Comparison of ENCODE assay signal across 13 cellular contexts in genomic region chr9:114590328-114590727, GRCh38. TPM values are rescaled to one million over a fixed set of nuclear protein-coding genes. Genes with fewer than 3 reads are reported as not detected.
DNase-seq lines count a peak whose midpoint lies in the region; ATAC-seq and TF ChIP-seq lines count a peak whose summit lies in the region.
"Had no signal": no experiment of that assay in that cellular context is flagged by ENCODE, and none has a peak within 500 bp of the region (broad histone marks: within the 10 kb centered on the region; RNA-seq: fewer than 3 reads in every experiment).

No MANE protein-coding gene starts in this region.

- peaks cover 49% of the 10 kb centered on the region for H3K4me1 Mint-ChIP-seq in activated CD8-positive, alpha-beta T cell treated with anti-CD3 and anti-CD28 coated beads for 36 hours (ENCODE audit: low read depth)
- peaks cover 42 to 74% (median 67%) of the 10 kb centered on the region in 4 donors for H3K4me1 Mint-ChIP-seq in naive thymus-derived CD8-positive, alpha-beta T cell

- H3K4me3 Mint-ChIP-seq in activated CD8-positive, alpha-beta T cell treated with anti-CD3 and anti-CD28 coated beads for 36 hours, result peak overlapping the region; percentile 94
- H3K4me3 Mint-ChIP-seq in naive thymus-derived CD8-positive, alpha-beta T cell, result peak overlapping the region; percentile 19 to 100 (median 80)

- no peak for TF ChIP-seq CTCF in DOHH2 (IDR thresholded peaks at IDR 0.05; ENCODE audit: low read depth, low read length, poor library complexity, severe bottlenecking)
- TF ChIP-seq CTCF in activated CD8-positive, alpha-beta T cell treated with anti-CD3 and anti-CD28 coated beads for 36 hours (IDR thresholded peaks at IDR 0.05), result no peak

- peaks cover 28% of the 10 kb centered on the region for H3K36me3 ChIP-seq in BLaER1
- H3K36me3 ChIP-seq in DOHH2 (ENCODE audit: control insufficient read depth, low read length), result peaks cover 54% of the 10 kb centered on the region
- H3K36me3 ChIP-seq: ovary had no signal

- H3F3A ChIP-seq in DOHH2 (ENCODE audit: control insufficient read depth, insufficient read depth), result peaks cover 19% of the 10 kb centered on the region

- H3K4me2 ChIP-seq in BLaER1 (peak overlapping the region; percentile 95), DOHH2 (ENCODE audit: low read length) (peak overlapping the region; percentile 94; the same call in 1 of the 2 replicates)

- 0 out of 2 replicates have a peak overlapping the region, but pooled peaks have one; percentile 63 for H3K27ac ChIP-seq in BLaER1
- peak overlapping the region; percentile 90 for H3K27ac ChIP-seq in DOHH2 (ENCODE audit: low read depth, low read length)
- H3K27ac ChIP-seq: ovary had no signal

- no peaks in the 10 kb centered on the region for H3K27me3 ChIP-seq in BLaER1
- H3K27me3 ChIP-seq in DOHH2 (ENCODE audit: control insufficient read depth, low read length), result no peaks in the 10 kb centered on the region
- H3K27me3 ChIP-seq: ovary had no signal

- peaks cover 56% of the 10 kb centered on the region for H3K4me1 ChIP-seq in BLaER1
- peaks cover 50% of the 10 kb centered on the region for H3K4me1 ChIP-seq in DOHH2 (ENCODE audit: control insufficient read depth, low read length)

- intact Hi-C loops in activated CD8-positive, alpha-beta T cell treated with anti-CD3 and anti-CD28 coated beads for 36 hours (cut with micrococcal nuclease), result loop anchor here (10.0 kb wide), 1 partner anchor 64 kb away; the partner anchor contains the start of gene TEX53

- H3K36me3 Mint-ChIP-seq in activated CD8-positive, alpha-beta T cell treated with anti-CD3 and anti-CD28 coated beads for 36 hours (ENCODE audit: low read depth), result peaks cover 53% of the 10 kb centered on the region
- peaks cover 10 to 46% (median 16%) of the 10 kb centered on the region in 3 donors for H3K36me3 Mint-ChIP-seq in naive thymus-derived CD8-positive, alpha-beta T cell

- H3K27me3 Mint-ChIP-seq in activated CD8-positive, alpha-beta T cell treated with anti-CD3 and anti-CD28 coated beads for 36 hours, result no peaks in the 10 kb centered on the region
- H3K27me3 Mint-ChIP-seq in naive thymus-derived CD8-positive, alpha-beta T cell, result no peaks in the 10 kb centered on the region

- H3K4me3 ChIP-seq in BLaER1 (peak overlapping the region; percentile 53; the same call in 1 of the 2 replicates), DOHH2 (ENCODE audit: low read length) (peak overlapping the region; percentile 89)
- H3K4me3 ChIP-seq: ovary had no signal

- H3K9me3 ChIP-seq in BLaER1, result no peaks in the 10 kb centered on the region
- H3K9me3 ChIP-seq in DOHH2 (ENCODE audit: control insufficient read depth, insufficient read depth, low read length), result no peaks in the 10 kb centered on the region
- H3K9me3 ChIP-seq: ovary had no signal

- peaks cover 79% of the 10 kb centered on the region for H3K79me2 ChIP-seq in DOHH2 (ENCODE audit: control insufficient read depth, low read length)

- POLR2A ChIA-PET in activated CD8-positive, alpha-beta T cell treated with anti-CD3 and anti-CD28 coated beads for 36 hours (lab: Charles Lee), result interaction anchor here (0.6 kb wide), 1 partner anchor 202 kb away, joined by 3 read pairs; no protein-coding TSS in a partner anchor
- POLR2A ChIA-PET in naive thymus-derived CD8-positive, alpha-beta T cell (lab: Charles Lee), result interaction anchor here (0.7 to 8.1 kb wide), 5 partner anchors 11 to 400 kb away, joined by 3 to 105 read pairs (median 7); partner anchors contain the start of genes AKNA and TMEM268

- DNase-seq in activated CD8-positive, alpha-beta T cell treated with anti-CD3 and anti-CD28 coated beads for 36 hours, result no peak
- no peak for DNase-seq in naive thymus-derived CD8-positive, alpha-beta T cell
- DNase-seq in left lobe of liver (ENCODE audit: low spot score), result no peak
- DNase-seq in central memory CD4-positive, alpha-beta T cell, result no peak
- DNase-seq: AML-193, NCI-H187 treated with DMSO at 0.1 percent for 48 hours, NCI-H524 treated with DMSO at 0.1 percent for 48 hours, ovary had no signal

- H4K20me1 ChIP-seq in BLaER1, result peaks cover 75% of the 10 kb centered on the region
- H4K20me1 ChIP-seq in DOHH2 (ENCODE audit: control insufficient read depth, insufficient read depth, low read depth, low read length), result peaks cover 25% of the 10 kb centered on the region

- no peaks in the 10 kb centered on the region for H3K9me2 ChIP-seq in DOHH2 (replicated peaks; ENCODE audit: control insufficient read depth, low read length)

- no peaks in the 10 kb centered on the region for H3K9me3 Mint-ChIP-seq in activated CD8-positive, alpha-beta T cell treated with anti-CD3 and anti-CD28 coated beads for 36 hours
- no peaks in the 10 kb centered on the region for H3K9me3 Mint-ChIP-seq in naive thymus-derived CD8-positive, alpha-beta T cell
- H3K9me3 Mint-ChIP-seq: mesothelial cell of epicardium had no signal

- ATAC-seq in activated CD8-positive, alpha-beta T cell treated with anti-CD3 and anti-CD28 coated beads for 36 hours, result no peak
- no peak for ATAC-seq in naive thymus-derived CD8-positive, alpha-beta T cell
- ATAC-seq in HG02798 (IDR thresholded peaks at IDR 0.05; ENCODE audit: poor library complexity, unreplicated experiment) (no peak), left lobe of liver (no peak), GM21619 (IDR thresholded peaks at IDR 0.05; ENCODE audit: unreplicated experiment) (no peak)

- H3K9ac ChIP-seq in BLaER1, result peak overlapping the region; percentile 70; the same call in 1 of the 2 replicates

- CTCF ChIA-PET in activated CD8-positive, alpha-beta T cell treated with anti-CD3 and anti-CD28 coated beads for 36 hours (lab: Charles Lee), result interaction anchor here (1.1 to 3.8 kb wide), 4 partner anchors 20 to 185 kb away, joined by 4 to 31 read pairs (median 10); partner anchors contain the start of gene TMEM268

- peak overlapping the region; percentile 84 for H3K27ac Mint-ChIP-seq in activated CD8-positive, alpha-beta T cell treated with anti-CD3 and anti-CD28 coated beads for 36 hours
- H3K27ac Mint-ChIP-seq in naive thymus-derived CD8-positive, alpha-beta T cell, result peak overlapping the region; percentile 61 to 100 (median 93)

RNA-seq across cellular contexts. Expression of gene ATP6V1G1, which starts 2.8 kb away (rescaled TPM):
- total RNA-seq in activated CD8-positive, alpha-beta T cell treated with anti-CD3 and anti-CD28 coated beads for 36 hours, result 10 to 100 TPM; 34.1 to 34.7 TPM
- total RNA-seq in naive thymus-derived CD8-positive, alpha-beta T cell, result 100 to 1,000 TPM; 165 to 170 TPM
- 100 to 1,000 TPM; 298 to 381 (median 349) TPM for polyA plus RNA-seq in naive thymus-derived CD8-positive, alpha-beta T cell
- total RNA-seq in left lobe of liver, result 34.1 TPM

RNA-seq across cellular contexts. Expression of gene TMEM268, which starts 20.8 kb away (rescaled TPM):
- 10 to 100 TPM; 26.3 to 29.0 TPM for total RNA-seq in activated CD8-positive, alpha-beta T cell treated with anti-CD3 and anti-CD28 coated beads for 36 hours
- total RNA-seq in naive thymus-derived CD8-positive, alpha-beta T cell, result 10 to 100 TPM; 25.2 to 28.3 TPM
- 10 to 100 TPM in 1 of 3 donors, 1 to 10 TPM in 2; 6.5 to 16.6 (median 8.0) TPM for polyA plus RNA-seq in naive thymus-derived CD8-positive, alpha-beta T cell
- total RNA-seq in left lobe of liver, result 4.8 TPM
